Comparison of ENCODE assay signal across 25 cellular contexts in the genomic region with DNA sequence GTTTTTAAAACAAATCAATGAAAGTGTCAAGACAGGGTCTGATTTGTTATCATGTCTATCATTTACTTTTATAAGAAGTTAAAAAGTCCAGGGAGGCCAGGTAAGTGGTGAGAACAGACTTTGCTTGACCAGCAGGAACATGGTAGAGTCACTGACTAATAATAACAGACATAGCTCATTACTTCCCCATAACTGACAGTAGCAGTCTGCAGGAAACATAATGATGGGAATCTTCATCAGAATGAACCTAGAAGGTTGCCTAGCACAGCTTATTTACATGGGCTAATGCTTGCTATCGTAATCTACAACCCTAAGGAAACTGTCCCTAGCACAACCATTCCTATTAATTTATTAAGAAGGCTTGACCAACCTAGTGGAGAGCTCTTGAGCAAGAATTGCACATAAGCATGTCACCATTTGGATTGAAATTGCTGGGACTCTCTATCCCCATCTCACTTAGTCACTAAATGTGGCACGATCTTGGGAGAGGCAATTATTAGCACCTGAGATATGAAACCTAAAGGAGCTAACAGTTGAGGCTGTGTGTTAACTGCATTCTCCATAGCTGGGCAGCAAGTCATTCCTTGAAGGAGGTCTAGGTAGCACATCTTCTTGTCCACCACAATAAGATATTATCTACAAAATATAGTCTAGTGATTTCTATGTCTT.
"Had no signal": no experiment of that assay in that cellular context is flagged by ENCODE, and none has a peak within 500 bp of the region (broad histone marks: within the 10 kb centered on the region; RNA-seq: fewer than 3 reads in every experiment).

No MANE protein-coding gene starts in this region.

- H3K36me3 ChIP-seq: brain microvascular endothelial cell, esophagus squamous epithelium, WERI-Rb-1 had no signal

- H3K27me3 ChIP-seq: brain microvascular endothelial cell, esophagus squamous epithelium had no signal

- ATAC-seq: activated CD4-positive, CD25-positive, alpha-beta regulatory T cell treated with anti-CD3 and anti-CD28 coated beads, Interleukin-2, amount 50 U/mL, for 24 hours; activated CD8-positive, alpha-beta T cell treated with anti-CD3 and anti-CD28 coated beads for 36 hours; activated T-cell treated with anti-CD3 and anti-CD28 coated beads, Interleukin-2, amount 50 U/mL, for 4 hours; activated T-helper 17 cell treated with anti-CD3 and anti-CD28 coated beads, Interleukin-2, amount 50 U/mL, for 72 hours; T-cell had no signal

- DNase-seq: activated B cell treated with CpG ODN at 0.5 μM for 24 hours; activated CD4-positive, alpha-beta T cell treated with anti-CD3 and anti-CD28 coated beads for 48 hours; activated CD4-positive, alpha-beta T cell treated with anti-CD3 and anti-CD28 coated beads, Interleukin-2, amount 50 U/mL, for 1 hour; activated CD4-positive, alpha-beta T cell treated with anti-CD3 and anti-CD28 coated beads, Interleukin-2, amount 50 U/mL, for 48 hours; activated CD8-positive, alpha-beta memory T cell treated with anti-CD3 and anti-CD28 coated beads for 24 hours; activated CD8-positive, alpha-beta T cell treated with anti-CD3 and anti-CD28 coated beads for 36 hours; activated effector memory CD4-positive, alpha-beta T cell treated with Interleukin-2 at 50 U/mL for 16 hours; activated gamma-delta T cell treated with Interleukin-2 at 50 U/mL for 16 hours; activated naive CD4-positive, alpha-beta T cell treated with anti-CD3 and anti-CD28 coated beads, Interleukin-2, amount 50 U/mL, for 16 hours; activated naive CD4-positive, alpha-beta T cell treated with Interleukin-2 at 50 U/mL for 16 hours; activated T-cell treated with anti-CD3 and anti-CD28 coated beads, Interleukin-2, amount 50 U/mL, for 4 hours; amniotic stem cell; anterior cingulate cortex; brain microvascular endothelial cell; caudate nucleus; effector CD8-positive, alpha-beta T cell; esophagus squamous epithelium; foreskin melanocyte; head of caudate nucleus; T-cell; T-helper 9 cell; WERI-Rb-1 had no signal

- H3K9me3 ChIP-seq: esophagus squamous epithelium had no signal

- H3K27ac ChIP-seq: brain microvascular endothelial cell, epithelial cell of prostate, esophagus squamous epithelium, WERI-Rb-1 had no signal

- H3K4me3 ChIP-seq: esophagus squamous epithelium had no signal

- H3K4me1 ChIP-seq: esophagus squamous epithelium had no signal
